Comparison of ENCODE assay signal across 8 cellular contexts in the genomic region with DNA sequence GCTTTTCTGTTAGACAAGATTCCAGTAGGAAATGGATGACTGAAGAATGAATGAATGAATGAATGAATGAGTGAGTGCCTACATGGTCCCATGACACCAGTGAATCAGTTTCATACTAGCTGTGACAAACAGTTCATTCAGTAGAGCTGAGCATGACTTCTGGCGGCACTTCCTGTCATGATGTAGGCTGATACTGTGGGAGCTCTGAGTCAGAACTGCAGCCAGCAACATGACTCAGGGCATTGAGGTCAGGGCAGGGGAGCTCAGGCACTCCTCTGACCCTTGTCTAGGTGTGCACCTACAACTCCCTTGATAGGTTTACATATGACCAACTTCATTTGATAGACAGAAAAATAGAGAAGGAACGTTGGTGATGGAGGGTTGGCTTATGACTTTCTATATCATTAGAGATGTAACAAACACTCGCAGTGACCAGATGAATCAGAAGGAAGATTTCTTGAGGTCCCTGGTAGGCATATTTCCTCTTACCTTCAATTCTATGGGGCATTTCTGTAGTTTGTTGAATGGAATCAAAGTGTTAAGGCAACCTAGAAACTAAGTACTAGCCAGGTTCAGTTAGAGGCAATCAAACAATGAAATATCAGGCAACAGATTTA.
DNase-seq lines count a peak whose midpoint lies in the region; FAIRE-seq and TF ChIP-seq lines count a peak whose summit lies in the region.

No MANE protein-coding gene starts in this region.

- peaks cover 49% of the 10 kb centered on the region for H3K4me1 Mint-ChIP-seq in HFFc6 (ENCODE audit: low read depth)

- H3K36me3 Mint-ChIP-seq in HFFc6 (ENCODE audit: low read depth) = no peaks in the 10 kb centered on the region

- DNase-seq in GM12892 (ENCODE audit: insufficient read length) (peak; percentile 19), HFFc6 (peak; percentile 82), NAMALWA (ENCODE audit: low spot score) (peak; percentile 4), head of caudate nucleus (peak; percentile 25 to 88 (median 60)), NCI-H187 treated with DMSO at 0.1 percent for 48 hours (lab: John Stamatoyannopoulos, UW) (no peak), SKM-1 treated with dmso at 0.1 percent for 144 hours (lab: John Stamatoyannopoulos, UW; ENCODE audit: unreplicated experiment) (no peak)
- peak; percentile 40 for DNase-seq in activated T-cell treated with anti-CD3 and anti-CD28 coated beads, Interleukin-2, amount 50 U/mL, for 1 hour
- peak; percentile 68 to 71 for DNase-seq in stimulated activated CD4-positive, alpha-beta T cell treated with anti-CD3 and anti-CD28 coated beads, Interleukin-2, amount 100 ng/mL, for 24 hours

- no peaks in the 10 kb centered on the region for H3K9me3 Mint-ChIP-seq in HFFc6

- TF ChIP-seq CTCF in HFFc6 (IDR thresholded peaks at IDR 0.05) = no peak

- intact Hi-C loops in head of caudate nucleus (cut with DNase I) = loop anchor here (5.0 kb wide), 1 partner anchor 314 kb away; no protein-coding TSS in a partner anchor

- FAIRE-seq in GM12892 (lab: Jason Lieb, UNC) = no peak

- no peak overlapping the region for H3K4me3 Mint-ChIP-seq in HFFc6

- H3K27me3 Mint-ChIP-seq in HFFc6 (ENCODE audit: insufficient read depth) = no peaks in the 10 kb centered on the region; the same call in 1 of the 2 replicates

- no peak for TF ChIP-seq POLR2A in GM12892 (IDR thresholded peaks at IDR 0.05; ENCODE audit: low read depth, low read length)

- peak overlapping the region; percentile 77 for H3K27ac Mint-ChIP-seq in HFFc6

Comparison
In these comparisons a context has a peak if more than half of its experiments do, and no peak if none do; other contexts are left out.
1. DNase-seq: peak in GM12892 (single experiment), HFFc6 (single experiment), NAMALWA (single experiment), activated T-cell treated with anti-CD3 and anti-CD28 coated beads, Interleukin-2, amount 50 U/mL, for 1 hour (single experiment), head of caudate nucleus (42 of 42) and stimulated activated CD4-positive, alpha-beta T cell treated with anti-CD3 and anti-CD28 coated beads, Interleukin-2, amount 100 ng/mL, for 24 hours (2 of 2); none in NCI-H187 treated with DMSO at 0.1 percent for 48 hours (single experiment) and SKM-1 treated with dmso at 0.1 percent for 144 hours (single experiment).